Comparison of ENCODE assay signal across 8 cellular contexts in genomic region chr6:150600302-150601017, GRCh38. TPM values are rescaled to one million over a fixed set of nuclear protein-coding genes. Genes with fewer than 3 reads are reported as not detected.
DNase-seq lines count a peak whose midpoint lies in the region; ATAC-seq and TF ChIP-seq lines count a peak whose summit lies in the region.

No MANE protein-coding gene starts in this region.

- peaks cover 24% of the 10 kb centered on the region for H3K27me3 Mint-ChIP-seq in activated CD8-positive, alpha-beta T cell treated with anti-CD3 and anti-CD28 coated beads for 36 hours

- intact Hi-C loops in activated CD8-positive, alpha-beta T cell treated with anti-CD3 and anti-CD28 coated beads for 36 hours (cut with micrococcal nuclease), result no loop called here

- H3K27me3 ChIP-seq in ACC112 (ENCODE audit: insufficient read depth, low read length), result peaks cover 89% of the 10 kb centered on the region
- H3K27me3 ChIP-seq in effector memory CD4-positive, alpha-beta T cell (replicated peaks; ENCODE audit: control insufficient read depth, insufficient read depth, low read length, poor library complexity, severe bottlenecking), result peaks cover 5% of the 10 kb centered on the region
- peaks cover 51 to 57% of the 10 kb centered on the region in 2 experiments for H3K27me3 ChIP-seq in mesenchymal stem cell (ENCODE audit: control insufficient read depth in 1 of 2, insufficient read depth in 1 of 2, low read length in 2 of 2)

- no peak overlapping the region for H4K91ac ChIP-seq in mesenchymal stem cell (ENCODE audit: low read length)

- H3K4me3 ChIP-seq in ACC112 (ENCODE audit: low read depth, low read length), result peak overlapping the region; percentile 70
- H3K4me3 ChIP-seq in effector memory CD4-positive, alpha-beta T cell (ENCODE audit: insufficient read depth, low read depth, low read length, poor library complexity, severe bottlenecking), result peak overlapping the region; percentile 68
- peak overlapping the region; percentile 71 to 76 for H3K4me3 ChIP-seq in mesenchymal stem cell (ENCODE audit: insufficient read depth in 1 of 2, low read depth in 1 of 2, low read length in 2 of 2)

- no peaks in the 10 kb centered on the region for H3K9me3 Mint-ChIP-seq in activated CD8-positive, alpha-beta T cell treated with anti-CD3 and anti-CD28 coated beads for 36 hours

- peak; percentile 75 for ATAC-seq in GM18517 (IDR thresholded peaks at IDR 0.05; ENCODE audit: unreplicated experiment)
- ATAC-seq in HG03045 (IDR thresholded peaks at IDR 0.05; ENCODE audit: unreplicated experiment), result peak; percentile 62
- ATAC-seq in activated CD8-positive, alpha-beta T cell treated with anti-CD3 and anti-CD28 coated beads for 36 hours, result peak; percentile 73

- H3K14ac ChIP-seq in mesenchymal stem cell (ENCODE audit: low read length in 2 of 2), result peak overlapping the region in 1 of 2 experiments; percentile 49

- H3K4me3 Mint-ChIP-seq in activated CD8-positive, alpha-beta T cell treated with anti-CD3 and anti-CD28 coated beads for 36 hours, result peak overlapping the region; percentile 79

- peaks cover 15% of the 10 kb centered on the region for H3K4me1 Mint-ChIP-seq in activated CD8-positive, alpha-beta T cell treated with anti-CD3 and anti-CD28 coated beads for 36 hours (ENCODE audit: low read depth)

- no peaks in the 10 kb centered on the region for H3K36me3 ChIP-seq in ACC112 (ENCODE audit: insufficient read depth, low read length)
- H3K36me3 ChIP-seq in effector memory CD4-positive, alpha-beta T cell (ENCODE audit: control insufficient read depth, insufficient read depth, low read length), result no peaks in the 10 kb centered on the region
- no peaks in the 10 kb centered on the region for H3K36me3 ChIP-seq in mesenchymal stem cell (ENCODE audit: control insufficient read depth in 1 of 2, insufficient read depth in 2 of 2, low read depth in 1 of 2, low read length in 2 of 2)

- no peak overlapping the region for H3K4ac ChIP-seq in mesenchymal stem cell (ENCODE audit: low read depth in 1 of 2, low read length in 2 of 2)

- peak; percentile 69 for TF ChIP-seq CTCF in activated CD8-positive, alpha-beta T cell treated with anti-CD3 and anti-CD28 coated beads for 36 hours (IDR thresholded peaks at IDR 0.05)

- DNase-seq in NCI-H2196 treated with DMSO at 0.1 percent for 48 hours (lab: John Stamatoyannopoulos, UW; ENCODE audit: unreplicated experiment) (peak; percentile 46), mesenchymal stem cell (peak; percentile 61)
- DNase-seq in activated CD8-positive, alpha-beta T cell treated with anti-CD3 and anti-CD28 coated beads for 36 hours, result peak; percentile 88
- DNase-seq in effector memory CD4-positive, alpha-beta T cell, result peak; percentile 40 to 48 (median 44)
- peak; percentile 5 to 15 for DNase-seq in stimulated activated CD8-positive, alpha-beta memory T cell treated with anti-CD3 and anti-CD28 coated beads, Interleukin-15, amount 100 ng/mL, for 4 hours (ENCODE audit: low read depth in 2 of 2)

- H2BK12ac ChIP-seq in mesenchymal stem cell (ENCODE audit: low read length in 2 of 2), result no peak overlapping the region

- H2AFZ ChIP-seq in ACC112 (ENCODE audit: low read length, unreplicated experiment) (peak overlapping the region; percentile 62), mesenchymal stem cell (ENCODE audit: low read depth, low read length) (peak overlapping the region; percentile 65)

- CTCF ChIA-PET in activated CD8-positive, alpha-beta T cell treated with anti-CD3 and anti-CD28 coated beads for 36 hours (lab: Charles Lee), result interaction anchor here (0.9 to 3.0 kb wide), 10 partner anchors 16 to 213 kb away, joined by 3 to 19 read pairs (median 4); no protein-coding TSS in a partner anchor

- no peaks in the 10 kb centered on the region for H3K4me1 ChIP-seq in ACC112 (ENCODE audit: control insufficient read depth, insufficient read depth, low read length, unreplicated experiment)
- H3K4me1 ChIP-seq in effector memory CD4-positive, alpha-beta T cell (ENCODE audit: control insufficient read depth, insufficient read depth, low read length, poor library complexity, severe bottlenecking), result peaks cover 14% of the 10 kb centered on the region
- H3K4me1 ChIP-seq in mesenchymal stem cell (ENCODE audit: control insufficient read depth, insufficient read depth, low read depth, low read length), result peaks cover 9% of the 10 kb centered on the region

- H3K23ac ChIP-seq in mesenchymal stem cell (ENCODE audit: low read length in 2 of 2), result no peak overlapping the region

- H3K18ac ChIP-seq in mesenchymal stem cell (ENCODE audit: low read depth in 1 of 2, low read length in 2 of 2), result no peak overlapping the region

- no peak overlapping the region for H2BK5ac ChIP-seq in mesenchymal stem cell (ENCODE audit: low read depth, low read length, poor library complexity, severe bottlenecking)

- H3K27ac ChIP-seq in ACC112 (ENCODE audit: low read depth, low read length) (no peak overlapping the region), mesenchymal stem cell (ENCODE audit: low read length, poor library complexity, severe bottlenecking) (no peak overlapping the region)
- H3K27ac ChIP-seq in effector memory CD4-positive, alpha-beta T cell (ENCODE audit: insufficient read depth, low read length, poor library complexity, severe bottlenecking), result peak overlapping the region; percentile 53

- H2BK120ac ChIP-seq in mesenchymal stem cell (ENCODE audit: low read depth, low read length), result peak overlapping the region; percentile 74

- peak overlapping the region; percentile 98 for H3K4me2 ChIP-seq in mesenchymal stem cell (ENCODE audit: low read length, poor library complexity, severe bottlenecking)

- peaks cover 2% of the 10 kb centered on the region for H3K79me1 ChIP-seq in mesenchymal stem cell (replicated peaks; ENCODE audit: low read length, poor library complexity, severe bottlenecking)

- POLR2A ChIA-PET in activated CD8-positive, alpha-beta T cell treated with anti-CD3 and anti-CD28 coated beads for 36 hours (lab: Charles Lee), result interaction anchor here (0.6 to 1.0 kb wide), 3 partner anchors 19 to 182 kb away, joined by 3 read pairs; no protein-coding TSS in a partner anchor

- no peak overlapping the region for H2AK5ac ChIP-seq in mesenchymal stem cell (ENCODE audit: low read length, severe bottlenecking)

- H3K36me3 Mint-ChIP-seq in activated CD8-positive, alpha-beta T cell treated with anti-CD3 and anti-CD28 coated beads for 36 hours (ENCODE audit: low read depth), result no peaks in the 10 kb centered on the region

- no peak overlapping the region for H4K8ac ChIP-seq in mesenchymal stem cell (ENCODE audit: low read length)

- no peak overlapping the region for H2BK15ac ChIP-seq in mesenchymal stem cell (ENCODE audit: low read depth, poor library complexity, severe bottlenecking)

- peak overlapping the region; percentile 75 for H3K27ac Mint-ChIP-seq in activated CD8-positive, alpha-beta T cell treated with anti-CD3 and anti-CD28 coated beads for 36 hours

- peak overlapping the region; percentile 60 for H3K9ac ChIP-seq in mesenchymal stem cell (ENCODE audit: low read length)

- H3K79me2 ChIP-seq in ACC112 (ENCODE audit: control insufficient read depth, insufficient read depth, low read length, unreplicated experiment), result no peaks in the 10 kb centered on the region

- 1% methylated on average over 58 of the region's 69 CpGs for WGBS in mesenchymal stem cell

- H3K9me3 ChIP-seq in effector memory CD4-positive, alpha-beta T cell (ENCODE audit: control insufficient read depth, low read length), result no peaks in the 10 kb centered on the region
- no peaks in the 10 kb centered on the region for H3K9me3 ChIP-seq in mesenchymal stem cell (ENCODE audit: control insufficient read depth, low read length)

RNA-seq across cellular contexts. Expression of gene PLEKHG1, which starts 0.8 kb away (rescaled TPM):
- total RNA-seq in activated CD8-positive, alpha-beta T cell treated with anti-CD3 and anti-CD28 coated beads for 36 hours, result 1 to 10 TPM; 4.2 to 4.8 TPM
- 0.17 TPM for polyA plus RNA-seq in mesenchymal stem cell (2013, experiment 1 of 2)
- 0.14 TPM for polyA plus RNA-seq in mesenchymal stem cell (2013, experiment 2 of 2)

Comparison
In these comparisons a context has a peak if more than half of its experiments do, and no peak if none do; other contexts are left out.
1. DNase-seq: peak in every context shown above with its lines; median percentile 88 in activated CD8-positive, alpha-beta T cell treated with anti-CD3 and anti-CD28 coated beads for 36 hours; 61 in mesenchymal stem cell; 46 in NCI-H2196 treated with DMSO at 0.1 percent for 48 hours; 44 in effector memory CD4-positive, alpha-beta T cell; 10 in stimulated activated CD8-positive, alpha-beta memory T cell treated with anti-CD3 and anti-CD28 coated beads, Interleukin-15, amount 100 ng/mL, for 4 hours.